Comparison of ENCODE assay signal across 8 cellular contexts in genomic region chr15:65285291-65286068, GRCh38. TPM values are rescaled to one million over a fixed set of nuclear protein-coding genes. Genes with fewer than 3 reads are reported as not detected.
DNase-seq lines count a peak whose midpoint lies in the region; ATAC-seq and TF ChIP-seq lines count a peak whose summit lies in the region.

No MANE protein-coding gene starts in this region.

- H3K27ac ChIP-seq in SK-N-SH (ENCODE audit: low read depth in 2 of 2, low read length in 1 of 2) (peak overlapping the region; percentile 37 to 81; a peak in 3 of 4 replicates), gastrocnemius medialis (peak overlapping the region; percentile 96 to 99 (median 98))

- no peaks in the 10 kb centered on the region for H3K27me3 ChIP-seq in SK-N-SH (ENCODE audit: insufficient read depth)
- no peaks in the 10 kb centered on the region for H3K27me3 ChIP-seq in gastrocnemius medialis

- CTCF ChIA-PET in SK-N-SH (lab: Yijun Ruan, JAX), result interaction anchor here (0.7 to 4.0 kb wide), 10 partner anchors 10 to 231 kb away, joined by 3 to 28 read pairs (median 5); partner anchors contain the start of gene CLPX

- TF ChIP-seq EP300 in SK-N-SH (IDR thresholded peaks at IDR 0.05; ENCODE audit: borderline replicate concordance in 1 of 2, low read depth in 1 of 2, low read length in 1 of 2), result no peak

- H3K4me2 ChIP-seq in SK-N-SH, result peak overlapping the region; percentile 97

- TF ChIP-seq CTCF in GM12864 (IDR thresholded peaks at IDR 0.05; ENCODE audit: low read depth, low read length, missing control alignments), result no peak
- no peak for TF ChIP-seq CTCF in SK-N-SH (IDR thresholded peaks at IDR 0.05)
- no peak for TF ChIP-seq CTCF in fibroblast of mammary gland (conservative IDR thresholded peaks at IDR 0.05; ENCODE audit: control insufficient read depth, insufficient read depth, low read depth, low read length)
- no peak for TF ChIP-seq CTCF in gastrocnemius medialis (IDR thresholded peaks at IDR 0.05 in 4 of 5, conservative IDR thresholded peaks at IDR 0.05 in 1 of 5)

- peak overlapping the region; percentile 95 for H2AFZ ChIP-seq in SK-N-SH (ENCODE audit: low read depth)

- peak overlapping the region; percentile 69 for H3K4me3 ChIP-seq in GM12864 (ENCODE audit: low read depth, low read length)
- H3K4me3 ChIP-seq in SK-N-SH (ENCODE audit: low read depth in 2 of 2, low read length in 1 of 2), result peak overlapping the region; percentile 61 to 71
- peak overlapping the region; percentile 62 for H3K4me3 ChIP-seq in fibroblast of mammary gland (ENCODE audit: control insufficient read depth, low read depth, low read length)
- H3K4me3 ChIP-seq in gastrocnemius medialis, result peak overlapping the region; percentile 74 to 91 (median 87)

- H3K4me1 ChIP-seq in SK-N-SH (ENCODE audit: control insufficient read depth in 1 of 2, insufficient read depth in 2 of 2, low read depth in 1 of 2, low read length in 1 of 2) (peaks cover 9 to 13% of the 10 kb centered on the region in 2 experiments; a peak in 3 of 4 replicates), gastrocnemius medialis (peaks cover 9 to 11% of the 10 kb centered on the region in 2 donors)

- no peak for TF ChIP-seq RAD21 in SK-N-SH (IDR thresholded peaks at IDR 0.05; ENCODE audit: low read length)

- no peaks in the 10 kb centered on the region for H4K20me1 ChIP-seq in SK-N-SH (ENCODE audit: insufficient read depth)

- H3K9ac ChIP-seq in SK-N-SH, result peak overlapping the region; percentile 77

- no peaks in the 10 kb centered on the region for H3K9me3 ChIP-seq in SK-N-SH
- no peaks in the 10 kb centered on the region for H3K9me3 ChIP-seq in gastrocnemius medialis

- intact Hi-C loops in gastrocnemius medialis (cut with DNase I; ENCODE audit: low total_unique reads), result loop anchor here (5.0 kb wide), 2 partner anchors 153 to 233 kb away; partner anchors contain the start of gene PDCD7

- ATAC-seq in gastrocnemius medialis, result peak in 1 of 2 donors; percentile 15
- no peak for ATAC-seq in GM18502 (IDR thresholded peaks at IDR 0.05; ENCODE audit: poor library complexity, unreplicated experiment)

- 67% methylated on average over 10 of the region's 10 CpGs for WGBS in SK-N-SH (ENCODE audit: low lambda C conversion rate)

- POLR2A ChIA-PET in SK-N-SH (lab: Yijun Ruan, JAX), result interaction anchor here (1.8 to 2.1 kb wide), 6 partner anchors 7 to 101 kb away, joined by 4 to 20 read pairs (median 7); partner anchors contain the start of genes CLPX and RNU5B-1

- TF ChIP-seq POLR2A in gastrocnemius medialis (IDR thresholded peaks at IDR 0.05), result no peak

- H3F3A ChIP-seq in SK-N-SH (replicated peaks; ENCODE audit: insufficient read depth), result peaks cover 18% of the 10 kb centered on the region

- DNase-seq in GM12864 (ENCODE audit: low read depth), result no peak
- no peak for DNase-seq in SK-N-SH
- peak; percentile 63 for DNase-seq in fibroblast of mammary gland (ENCODE audit: low read depth)
- DNase-seq in gastrocnemius medialis, result no peak
- no peak for DNase-seq in NCI-H345 treated with DMSO at 0.1 percent for 48 hours (lab: John Stamatoyannopoulos, UW; ENCODE audit: unreplicated experiment)
- no peak for DNase-seq in OCI-M1 (lab: John Stamatoyannopoulos, UW)
- DNase-seq in GOT3 (lab: John Stamatoyannopoulos, UW), result no peak

- peaks cover 6% of the 10 kb centered on the region; the same call in 1 of the 2 replicates for H3K79me2 ChIP-seq in SK-N-SH (ENCODE audit: insufficient read depth)

- H3K9me2 ChIP-seq in SK-N-SH, result no peaks in the 10 kb centered on the region

- in situ Hi-C loops in gastrocnemius medialis (cut with MboI; ENCODE audit: low sequenced_read_pairs in 4 of 4), result loop anchor here in 3 of 4 donors (25.0 kb wide), 1 partner anchor 248 kb away; the partner anchor contains the start of genes MTFMT (in 3 of the 3) and SLC51B (in 3 of the 3)

- H3K36me3 ChIP-seq in SK-N-SH (replicated peaks in 1 of 2; ENCODE audit: control insufficient read depth in 1 of 2, insufficient read depth in 2 of 2, low read length in 1 of 2), result no peaks in the 10 kb centered on the region
- H3K36me3 ChIP-seq in gastrocnemius medialis, result no peaks in the 10 kb centered on the region

TF ChIP-seq in SK-N-SH, 30 proteins besides CTCF, POLR2A, EP300 and RAD21:
- TF ChIP-seq REST (IDR thresholded peaks at IDR 0.05; ENCODE audit: low read depth, low read length), result no peak
- TF ChIP-seq GATA2 (CRISPR knock-in tag; IDR thresholded peaks at IDR 0.05), result no peak
- TF ChIP-seq TCF12 (IDR thresholded peaks at IDR 0.05), result peak; percentile 57; the same call in 1 of the 2 replicates
- TF ChIP-seq USF2 (IDR thresholded peaks at IDR 0.05; ENCODE audit: borderline replicate concordance, low read depth, low read length), result no peak
- TF ChIP-seq FOSL2 (IDR thresholded peaks at IDR 0.05; ENCODE audit: borderline replicate concordance, low read depth), result peak; percentile 34; the same call in 1 of the 2 replicates
- TF ChIP-seq YY1 (IDR thresholded peaks at IDR 0.05; ENCODE audit: low read depth), result no peak
- TF ChIP-seq ZBTB33 (IDR thresholded peaks at IDR 0.05; ENCODE audit: borderline replicate concordance, low read depth), result no peak
- TF ChIP-seq MXI1 (IDR thresholded peaks at IDR 0.05; ENCODE audit: low read depth, low read length), result no peak
- peak; percentile 76 for TF ChIP-seq RXRA (IDR thresholded peaks at IDR 0.05; ENCODE audit: borderline replicate concordance, low read depth)

RNA-seq across cellular contexts. Expression of gene PARP16, which starts 1.2 kb away (rescaled TPM):
- polyA plus RNA-seq in SK-N-SH (2012; rRNA removed), result 6.3 and 6.5 TPM in 2 replicates
- 6.0 and 7.8 TPM in 2 replicates for polyA plus RNA-seq in SK-N-SH (2012; cell fraction: cytosol; rRNA removed)
- polyA plus RNA-seq in SK-N-SH (2012; cell fraction: nucleus; rRNA removed), result 6.0 and 8.5 TPM in 2 replicates
- total RNA-seq in gastrocnemius medialis, result 1 to 10 TPM; 2.6 to 3.3 (median 3.0) TPM

RNA-seq across cellular contexts. Expression of gene RNU5A-1, which starts 10.4 kb away (rescaled TPM):
- not detected in 2 replicates for polyA plus RNA-seq in SK-N-SH (2012; rRNA removed)
- polyA plus RNA-seq in SK-N-SH (2012; cell fraction: cytosol; rRNA removed), result not detected in 2 replicates
- not detected in 2 replicates for polyA plus RNA-seq in SK-N-SH (2012; cell fraction: nucleus; rRNA removed)
- total RNA-seq in gastrocnemius medialis, result not detected

RNA-seq across cellular contexts. Expression of gene RNU5B-1, which starts 19.0 kb away (rescaled TPM):
- not detected in 2 replicates for polyA plus RNA-seq in SK-N-SH (2012; rRNA removed)
- polyA plus RNA-seq in SK-N-SH (2012; cell fraction: cytosol; rRNA removed), result not detected in 2 replicates
- not detected in 2 replicates for polyA plus RNA-seq in SK-N-SH (2012; cell fraction: nucleus; rRNA removed)
- total RNA-seq in gastrocnemius medialis, result not detected
